ENCODE assay signal across 8 cellular contexts in genomic region chr4:80184791-80185756, GRCh38. TPM values are rescaled to one million over a fixed set of nuclear protein-coding genes. Genes with fewer than 3 reads are reported as not detected.
DNase-seq lines count a peak whose midpoint lies in the region; ATAC-seq and FAIRE-seq lines count a peak whose summit lies in the region.

No MANE protein-coding gene starts in this region.

- H3K9me3 ChIP-seq in small intestine (ENCODE audit: control insufficient read depth, low read depth): no peaks in the 10 kb centered on the region

- H3K9me3 Mint-ChIP-seq in activated CD4-positive, alpha-beta memory T cell treated with anti-CD3 and anti-CD28 coated beads for 36 hours: peaks cover 5% of the 10 kb centered on the region

- H3K36me3 Mint-ChIP-seq in activated CD4-positive, alpha-beta memory T cell treated with anti-CD3 and anti-CD28 coated beads for 36 hours: peaks cover 3% of the 10 kb centered on the region

- H3K27ac ChIP-seq in small intestine (ENCODE audit: low read depth in 1 of 2, low read length in 1 of 2): peak overlapping the region in 1 of 2 donors; percentile 68

- no peaks in the 10 kb centered on the region for H3K4me1 ChIP-seq in small intestine (ENCODE audit: control insufficient read depth in 2 of 2, insufficient read depth in 1 of 2, low read depth in 1 of 2, low read length in 1 of 2)

- 3 to 8% (median 7%) methylated on average over 43 of the region's 43 CpGs for WGBS in small intestine, 3 donors

- CTCF ChIA-PET in activated CD4-positive, alpha-beta memory T cell treated with anti-CD3 and anti-CD28 coated beads for 36 hours (lab: Charles Lee): interaction anchor here (0.6 to 8.9 kb wide), 21 partner anchors 9 to 855 kb away, joined by 3 to 93 read pairs (median 4); partner anchors contain the start of genes ANTXR2 and PRDM8

- peaks cover 44% of the 10 kb centered on the region for H3K4me1 Mint-ChIP-seq in activated CD4-positive, alpha-beta memory T cell treated with anti-CD3 and anti-CD28 coated beads for 36 hours (ENCODE audit: low read depth)

- peak overlapping the region; percentile 85 for H3K27ac Mint-ChIP-seq in activated CD4-positive, alpha-beta memory T cell treated with anti-CD3 and anti-CD28 coated beads for 36 hours

- POLR2A ChIA-PET in activated CD4-positive, alpha-beta memory T cell treated with anti-CD3 and anti-CD28 coated beads for 36 hours (lab: Charles Lee): interaction anchor here (0.7 to 2.3 kb wide), 5 partner anchors 8 to 127 kb away, joined by 3 to 8 read pairs (median 6); no protein-coding TSS in a partner anchor

- H3K36me3 ChIP-seq in small intestine (ENCODE audit: control insufficient read depth in 2 of 2, insufficient read depth in 2 of 2, low read length in 2 of 2): no peaks in the 10 kb centered on the region

- peaks cover 7% of the 10 kb centered on the region for H3K27me3 Mint-ChIP-seq in activated CD4-positive, alpha-beta memory T cell treated with anti-CD3 and anti-CD28 coated beads for 36 hours

- peak in 4 of 6 experiments; percentile 8 to 55 (median 29) for DNase-seq in stimulated activated naive CD4-positive, alpha-beta T cell (lab: John Stamatoyannopoulos, UW)
- no peak for DNase-seq in stimulated activated naive CD4-positive, alpha-beta T cell treated with Interleukin-2 at 50 U/mL for 16 hours (lab: John Stamatoyannopoulos, UW)
- DNase-seq in activated CD4-positive, alpha-beta memory T cell treated with anti-CD3 and anti-CD28 coated beads for 36 hours: no peak
- DNase-seq in hepatic stellate cell (ENCODE audit: low spot score) (peak; percentile 54), small intestine (no peak), ecto neural progenitor cell (ENCODE audit: low spot score) (no peak)

- no peak for FAIRE-seq in small intestine (lab: Jason Lieb, UNC)

- H3K4me3 ChIP-seq in small intestine (ENCODE audit: low read depth in 1 of 2, low read length in 2 of 2): peak overlapping the region; percentile 30 to 39

- H3K4me3 Mint-ChIP-seq in activated CD4-positive, alpha-beta memory T cell treated with anti-CD3 and anti-CD28 coated beads for 36 hours: peak overlapping the region; percentile 88

- peaks cover 0 to 1% of the 10 kb centered on the region in 2 donors for H3K27me3 ChIP-seq in small intestine (ENCODE audit: control insufficient read depth in 2 of 2, insufficient read depth in 2 of 2, low read length in 2 of 2)

- ATAC-seq in HG02885 (IDR thresholded peaks at IDR 0.05; ENCODE audit: poor library complexity, unreplicated experiment) (no peak), HG02759 (IDR thresholded peaks at IDR 0.05; ENCODE audit: unreplicated experiment) (no peak)

- intact Hi-C loops in activated CD4-positive, alpha-beta memory T cell treated with anti-CD3 and anti-CD28 coated beads for 36 hours (cut with micrococcal nuclease): loop anchor here (1.0 to 10.0 kb wide), 6 partner anchors 18 to 357 kb away; partner anchors contain the start of gene ANTXR2

RNA-seq across cellular contexts. Expression of gene PRDM8, which starts 12.2 kb away (rescaled TPM):
- 1 to 10 TPM; 3.0 to 4.3 TPM for total RNA-seq in activated CD4-positive, alpha-beta memory T cell treated with anti-CD3 and anti-CD28 coated beads for 36 hours
- 1 to 10 TPM in 1 of 3 donors, under 1 TPM in 1, not detected in 1; 0.27 to 2.0 TPM for polyA plus RNA-seq in small intestine

Comparison
In these comparisons a context has a peak if more than half of its experiments do, and no peak if none do; other contexts are left out.
1. DNase-seq: peak in stimulated activated naive CD4-positive, alpha-beta T cell (4 of 6) and hepatic stellate cell (single experiment); none in stimulated activated naive CD4-positive, alpha-beta T cell treated with Interleukin-2 at 50 U/mL for 16 hours (single experiment), activated CD4-positive, alpha-beta memory T cell treated with anti-CD3 and anti-CD28 coated beads for 36 hours (single experiment), small intestine (single experiment) and ecto neural progenitor cell (single experiment).